In genomic region chr1:81220614-81221071, GRCh38 we compare ENCODE assay signal across 18 cellular contexts.
"Had no signal": no experiment of that assay in that cellular context is flagged by ENCODE, and none has a peak within 500 bp of the region (broad histone marks: within the 10 kb centered on the region; RNA-seq: fewer than 3 reads in every experiment).

No MANE protein-coding gene starts in this region.

- ATAC-seq: foreskin keratinocyte; left colon; natural killer cell; psoas muscle; stimulated activated naive CD8-positive, alpha-beta T cell treated with anti-CD3 and anti-CD28 coated beads, Interleukin-15, Interleukin-2, amounts not matched to agents 100 U/mL and 50 U/mL, for 24 hours had no signal

- DNase-seq: cerebellar nuclear complex; colonic mucosa; dermis blood vessel endothelial cell; foreskin keratinocyte; immature natural killer cell; left colon; natural killer cell; nucleus accumbens; retina; sigmoid colon; stimulated activated CD4-positive, alpha-beta T cell treated with anti-CD3 and anti-CD28 coated beads, Interleukin-12 subunit alpha, Interleukin-12 subunit beta, amount 100 ng/mL, for 4 hours; stimulated activated naive CD8-positive, alpha-beta T cell treated with anti-CD3 and anti-CD28 coated beads, Interleukin-15, Interleukin-2, amounts not matched to agents 100 U/mL and 50 U/mL, for 24 hours; thyroid gland had no signal

- H3K9me3 ChIP-seq: colonic mucosa, psoas muscle, sigmoid colon, suprapubic skin, thyroid gland, upper lobe of left lung had no signal

- H3K27ac ChIP-seq: colonic mucosa, foreskin keratinocyte, parathyroid adenoma, psoas muscle, sigmoid colon, skin epidermis, suprapubic skin, thyroid gland, upper lobe of left lung had no signal

- H3K36me3 ChIP-seq: colonic mucosa, sigmoid colon, suprapubic skin, thyroid gland, upper lobe of left lung had no signal

- H3K27me3 ChIP-seq: colonic mucosa, foreskin keratinocyte, sigmoid colon, suprapubic skin, thyroid gland, upper lobe of left lung had no signal

- H3K4me3 ChIP-seq: colonic mucosa, psoas muscle, sigmoid colon, skin epidermis, suprapubic skin, thyroid gland, upper lobe of left lung had no signal

- H3K4me1 ChIP-seq: colonic mucosa, foreskin keratinocyte, parathyroid adenoma, psoas muscle, sigmoid colon, suprapubic skin, thyroid gland, upper lobe of left lung had no signal
